Comparison of ENCODE assay signal across 23 cellular contexts in genomic region chr5:44568519-44568918, GRCh38.
DNase-seq lines count a peak whose midpoint lies in the region; ATAC-seq, FAIRE-seq and TF ChIP-seq lines count a peak whose summit lies in the region.
"Had no signal": no experiment of that assay in that cellular context is flagged by ENCODE, and none has a peak within 500 bp of the region (broad histone marks: within the 10 kb centered on the region; RNA-seq: fewer than 3 reads in every experiment).

No MANE protein-coding gene starts in this region.

- H3K9me3 ChIP-seq in astrocyte (ENCODE audit: insufficient read depth, low read depth, low read length), result no peaks in the 10 kb centered on the region
- H3K9me3 ChIP-seq in gastrocnemius medialis, result no peaks in the 10 kb centered on the region
- H3K9me3 ChIP-seq in body of pancreas, result no peaks in the 10 kb centered on the region
- H3K9me3 ChIP-seq: BE2C, Caco-2, HAP-1 had no signal

- no peak overlapping the region for H3K4me2 ChIP-seq in astrocyte (ENCODE audit: low read length)

- no peak overlapping the region for H3K4me3 Mint-ChIP-seq in astrocyte (ENCODE audit: unreplicated experiment)
- H3K4me3 Mint-ChIP-seq: CD4-positive, CD25-positive, alpha-beta regulatory T cell; CD8-positive, alpha-beta memory T cell had no signal

- H3K27me3 Mint-ChIP-seq in astrocyte (ENCODE audit: low read depth, unreplicated experiment), result no peaks in the 10 kb centered on the region
- H3K27me3 Mint-ChIP-seq: CD4-positive, CD25-positive, alpha-beta regulatory T cell; CD8-positive, alpha-beta memory T cell had no signal

- H3K27me3 ChIP-seq in astrocyte (ENCODE audit: insufficient read depth, low read length) (no peaks in the 10 kb centered on the region), gastrocnemius medialis (no peaks in the 10 kb centered on the region), body of pancreas (no peaks in the 10 kb centered on the region)
- H3K27me3 ChIP-seq: BE2C had no signal

- H4K20me1 ChIP-seq in astrocyte (ENCODE audit: insufficient read depth, low read length), result no peaks in the 10 kb centered on the region

- peaks cover 3% of the 10 kb centered on the region for H3K4me1 Mint-ChIP-seq in astrocyte (ENCODE audit: low read depth, unreplicated experiment)
- H3K4me1 Mint-ChIP-seq: CD4-positive, CD25-positive, alpha-beta regulatory T cell; CD8-positive, alpha-beta memory T cell had no signal

- intact Hi-C loops in gastrocnemius medialis (cut with DNase I; ENCODE audit: low total_unique reads), result no loop called here
- intact Hi-C loops in left ventricle myocardium superior (cut with micrococcal nuclease), result no loop called here
- intact Hi-C loops in body of pancreas (cut with DNase I), result no loop called here

- TF ChIP-seq CTCF in astrocyte (IDR thresholded peaks at IDR 0.05; ENCODE audit: insufficient read depth, low read depth, low read length) (no peak), gastrocnemius medialis (IDR thresholded peaks at IDR 0.05 in 4 of 5, conservative IDR thresholded peaks at IDR 0.05 in 1 of 5) (no peak), body of pancreas (IDR thresholded peaks at IDR 0.05) (no peak)

- H3K4me3 ChIP-seq in astrocyte (ENCODE audit: insufficient read depth, low read depth, low read length) (no peak overlapping the region), gastrocnemius medialis (no peak overlapping the region), body of pancreas (no peak overlapping the region)
- H3K4me3 ChIP-seq: HAP-1, K562 had no signal

- peak; percentile 5 for DNase-seq in HPDE6-E6E7 (ENCODE audit: extremely low spot score)
- DNase-seq in astrocyte (ENCODE audit: low read depth), result no peak
- peak; percentile 13 for DNase-seq in kidney tubule cell (ENCODE audit: low spot score)
- no peak for DNase-seq in gastrocnemius medialis
- DNase-seq in activated CD8-positive, alpha-beta memory T cell treated with anti-CD3 and anti-CD28 coated beads, Interleukin-2, amount 50 U/mL, for 4 hours, result no peak
- DNase-seq in left ventricle myocardium superior, result no peak
- DNase-seq in body of pancreas, result no peak
- DNase-seq: BE2C; C1 segment of cervical spinal cord; Caco-2; CD4-positive, CD25-positive, alpha-beta regulatory T cell; CD8-positive, alpha-beta memory T cell; DMS79; GDM1; IMR-90 had no signal

- 97 to 100% methylated on average over 1 of the region's 1 CpG for WGBS in body of pancreas, 2 donors

- H3K9me3 Mint-ChIP-seq in astrocyte (ENCODE audit: unreplicated experiment), result peaks cover 2% of the 10 kb centered on the region

- in situ Hi-C loops in gastrocnemius medialis (cut with MboI; ENCODE audit: low sequenced_read_pairs in 4 of 4), result no loop called here

- ATAC-seq in gastrocnemius medialis, result peak; percentile 69 to 73
- ATAC-seq in left ventricle myocardium superior, result no peak
- ATAC-seq in HG02623 (IDR thresholded peaks at IDR 0.05; ENCODE audit: unreplicated experiment), result no peak
- ATAC-seq in body of pancreas, result no peak
- ATAC-seq: K562 had no signal

- no peak for TF ChIP-seq POLR2A in gastrocnemius medialis (IDR thresholded peaks at IDR 0.05)
- no peak for TF ChIP-seq POLR2A in body of pancreas (IDR thresholded peaks at IDR 0.05)

- no peak overlapping the region for H3K27ac ChIP-seq in astrocyte (ENCODE audit: low read depth, low read length)
- H3K27ac ChIP-seq in gastrocnemius medialis, result peak overlapping the region in 1 of 4 donors; percentile 39
- H3K27ac ChIP-seq in body of pancreas, result no peak overlapping the region
- H3K27ac ChIP-seq: HL-60 had no signal

- no peaks in the 10 kb centered on the region for H3K4me1 ChIP-seq in astrocyte (ENCODE audit: insufficient read depth, low read length)
- H3K4me1 ChIP-seq in gastrocnemius medialis, result peaks cover 0 to 3% of the 10 kb centered on the region in 2 donors
- H3K4me1 ChIP-seq in body of pancreas, result no peaks in the 10 kb centered on the region
- H3K4me1 ChIP-seq: BE2C, Caco-2, HAP-1 had no signal

- FAIRE-seq in astrocyte (lab: Jason Lieb, UNC), result no peak
- FAIRE-seq: D721Med, GM12892, GM18507, HTR-8/SVneo, K562 had no signal

- H2AFZ ChIP-seq in astrocyte (ENCODE audit: low read depth, low read length), result no peak overlapping the region

- peak overlapping the region; percentile 70 for H3K27ac Mint-ChIP-seq in astrocyte (ENCODE audit: unreplicated experiment)
- H3K27ac Mint-ChIP-seq: CD4-positive, CD25-positive, alpha-beta regulatory T cell; CD8-positive, alpha-beta memory T cell had no signal

- no peaks in the 10 kb centered on the region for H3K79me2 ChIP-seq in astrocyte (ENCODE audit: insufficient read depth, low read length)

- no peaks in the 10 kb centered on the region for H3K36me3 Mint-ChIP-seq in astrocyte (ENCODE audit: low read depth, unreplicated experiment)
- H3K36me3 Mint-ChIP-seq: CD4-positive, CD25-positive, alpha-beta regulatory T cell; CD8-positive, alpha-beta memory T cell had no signal

- H3K36me3 ChIP-seq in astrocyte (ENCODE audit: insufficient read depth, low read length) (no peaks in the 10 kb centered on the region), gastrocnemius medialis (no peaks in the 10 kb centered on the region), body of pancreas (replicated peaks in 1 of 2; ENCODE audit: insufficient read depth in 1 of 2, low read depth in 2 of 2) (no peaks in the 10 kb centered on the region)
- H3K36me3 ChIP-seq: BE2C, HAP-1 had no signal

- H3K9ac ChIP-seq in astrocyte (ENCODE audit: low read length), result no peak overlapping the region

Comparison
In these comparisons a context has a peak if more than half of its experiments do, and no peak if none do; other contexts are left out.
1. DNase-seq: peak in HPDE6-E6E7 (single experiment) and kidney tubule cell (single experiment); none in astrocyte (single experiment), gastrocnemius medialis (0 of 2), activated CD8-positive, alpha-beta memory T cell treated with anti-CD3 and anti-CD28 coated beads, Interleukin-2, amount 50 U/mL, for 4 hours (single experiment), left ventricle myocardium superior (single experiment) and body of pancreas (0 of 4).
2. ATAC-seq: peak in gastrocnemius medialis (2 of 2); none in left ventricle myocardium superior (single experiment), HG02623 (single experiment) and body of pancreas (single experiment).